Comparison of ENCODE assay signal across 25 cellular contexts in the genomic region with DNA sequence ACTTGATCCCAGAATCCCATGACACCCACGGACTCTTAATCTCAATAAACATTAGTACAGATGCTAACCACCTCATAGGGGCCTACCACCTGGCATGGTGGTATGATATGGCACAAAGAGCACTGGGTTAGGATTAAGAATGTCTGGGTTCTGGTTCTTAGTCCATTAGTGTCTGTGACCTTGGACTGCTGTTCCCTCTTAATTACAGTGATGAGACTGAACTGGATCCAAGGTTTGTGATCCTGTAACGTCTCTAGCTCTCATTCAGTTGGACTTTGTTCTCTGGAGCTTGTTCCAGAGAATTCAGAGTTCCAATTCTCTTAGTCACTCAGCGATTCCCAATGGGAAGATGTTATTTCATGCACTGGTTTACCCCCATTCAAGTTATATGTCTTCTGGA. TPM values are rescaled to one million over a fixed set of nuclear protein-coding genes. Genes with fewer than 3 reads are reported as not detected.
"Had no signal": no experiment of that assay in that cellular context is flagged by ENCODE, and none has a peak within 500 bp of the region (broad histone marks: within the 10 kb centered on the region; RNA-seq: fewer than 3 reads in every experiment).

No MANE protein-coding gene starts in this region.

- H3K27ac Mint-ChIP-seq: activated B cell treated with CpG ODN at 0.5 μM for 24 hours; activated CD4-positive, alpha-beta memory T cell treated with anti-CD3 and anti-CD28 coated beads for 36 hours; activated naive CD8-positive, alpha-beta T cell; effector memory CD8-positive, alpha-beta T cell; natural killer cell treated with Interleukin-12 subunit alpha and Interleukin-12 subunit beta and Interleukin-15 and Interleukin-18, amount 100 ng/mL, for 72 hours; T-helper 2 cell treated with Interferon-gamma antibody and Interleukin-4, amounts not matched to agents 5 μg/mL and 100 μg/mL, for 36 hours had no signal

- H3K4me3 Mint-ChIP-seq: activated B cell treated with CpG ODN at 0.5 μM for 24 hours; activated CD4-positive, alpha-beta memory T cell treated with anti-CD3 and anti-CD28 coated beads for 36 hours; activated naive CD8-positive, alpha-beta T cell; effector memory CD8-positive, alpha-beta T cell; natural killer cell treated with Interleukin-12 subunit alpha and Interleukin-12 subunit beta and Interleukin-15 and Interleukin-18, amount 100 ng/mL, for 72 hours; T-helper 2 cell treated with Interferon-gamma antibody and Interleukin-4, amounts not matched to agents 5 μg/mL and 100 μg/mL, for 36 hours had no signal

- H3K9me3 ChIP-seq: body of pancreas, neutrophil, pancreas, sigmoid colon, thyroid gland had no signal

- H3K27ac ChIP-seq: neutrophil, sigmoid colon, thyroid gland had no signal

- H3K4me3 ChIP-seq: body of pancreas, pancreas, sigmoid colon, thyroid gland had no signal

- H3K4me1 ChIP-seq: sigmoid colon, thyroid gland had no signal

- H3K27me3 Mint-ChIP-seq: activated CD4-positive, alpha-beta memory T cell treated with anti-CD3 and anti-CD28 coated beads for 36 hours had no signal

- ATAC-seq: effector memory CD8-positive, alpha-beta T cell; natural killer cell treated with Interleukin-12 subunit alpha and Interleukin-12 subunit beta and Interleukin-15 and Interleukin-18, amount 100 ng/mL, for 72 hours had no signal

- H3K27me3 ChIP-seq: body of pancreas, neutrophil, pancreas, sigmoid colon, thyroid gland had no signal

- H3K36me3 ChIP-seq: neutrophil, pancreas, sigmoid colon, thyroid gland had no signal

- DNase-seq: activated B cell treated with CpG ODN at 0.5 μM for 24 hours; activated CD4-positive, alpha-beta memory T cell treated with anti-CD3 and anti-CD28 coated beads for 36 hours; activated CD4-positive, alpha-beta T cell treated with anti-CD3 and anti-CD28 coated beads for 4 hours; activated T-cell treated with anti-CD3 and anti-CD28 coated beads for 4 hours; amniotic stem cell; caudate nucleus; effector memory CD8-positive, alpha-beta T cell; foreskin fibroblast; glutamatergic neuron; kidney; mesenchymal stem cell; sigmoid colon; stimulated activated CD4-positive, alpha-beta T cell treated with anti-CD3 and anti-CD28 coated beads, Interleukin-12 subunit alpha, Interleukin-12 subunit beta, amount 100 ng/mL, for 4 hours; stimulated activated CD4-positive, alpha-beta T cell treated with anti-CD3 and anti-CD28 coated beads, Interleukin-1b, Interleukin-23, amount 100 ng/mL, for 48 hours; stimulated activated CD8-positive, alpha-beta memory T cell treated with anti-CD3 and anti-CD28 coated beads, Interleukin-4, amount 100 ng/mL, for 48 hours; stimulated activated naive CD4-positive, alpha-beta T cell; thyroid gland had no signal

- H3K36me3 Mint-ChIP-seq: activated CD4-positive, alpha-beta memory T cell treated with anti-CD3 and anti-CD28 coated beads for 36 hours; activated naive CD8-positive, alpha-beta T cell; natural killer cell treated with Interleukin-12 subunit alpha and Interleukin-12 subunit beta and Interleukin-15 and Interleukin-18, amount 100 ng/mL, for 72 hours had no signal

- H3K4me1 Mint-ChIP-seq: activated B cell treated with CpG ODN at 0.5 μM for 24 hours had no signal

- H3K9me3 Mint-ChIP-seq: activated B cell treated with CpG ODN at 0.5 μM for 24 hours; activated CD4-positive, alpha-beta memory T cell treated with anti-CD3 and anti-CD28 coated beads for 36 hours; effector memory CD8-positive, alpha-beta T cell; natural killer cell treated with Interleukin-12 subunit alpha and Interleukin-12 subunit beta and Interleukin-15 and Interleukin-18, amount 100 ng/mL, for 72 hours; T-helper 2 cell treated with Interferon-gamma antibody and Interleukin-4, amounts not matched to agents 5 μg/mL and 100 μg/mL, for 36 hours had no signal

RNA-seq across cellular contexts. Expression of a gene that starts 47.0 kb away (rescaled TPM):
- total RNA-seq: activated B cell treated with CpG ODN at 0.5 μM for 24 hours; activated CD4-positive, alpha-beta memory T cell treated with anti-CD3 and anti-CD28 coated beads for 36 hours; body of pancreas; dermis microvascular lymphatic vessel endothelial cell; kidney; natural killer cell treated with Interleukin-12 subunit alpha and Interleukin-12 subunit beta and Interleukin-15 and Interleukin-18, amount 100 ng/mL, for 72 hours; pancreas; sigmoid colon; thyroid gland had no signal
- polyA plus RNA-seq: pancreas, sigmoid colon, urinary bladder had no signal
